Comparison of ENCODE assay signal across 15 cellular contexts in genomic region chr2:86308984-86309695, GRCh38.
"Had no signal": no experiment of that assay in that cellular context is flagged by ENCODE, and none has a peak within 500 bp of the region (broad histone marks: within the 10 kb centered on the region; RNA-seq: fewer than 3 reads in every experiment).

No MANE protein-coding gene starts in this region.

- H3K27me3 ChIP-seq: adrenal gland, colonic mucosa, esophagus squamous epithelium, right lobe of liver, stomach had no signal

- H3K9me3 ChIP-seq: adrenal gland, colonic mucosa, esophagus squamous epithelium, neutrophil, right lobe of liver, spleen, stomach had no signal

- H3K27ac ChIP-seq: adrenal gland, colonic mucosa, neutrophil, parathyroid adenoma, right lobe of liver, spleen, WERI-Rb-1 had no signal

- H3K4me1 ChIP-seq: adrenal gland, colonic mucosa, esophagus squamous epithelium, right lobe of liver, spleen had no signal

- DNase-seq: activated CD4-positive, alpha-beta T cell treated with anti-CD3 and anti-CD28 coated beads, Interleukin-2, amount 50 U/mL, for 48 hours; activated naive CD4-positive, alpha-beta T cell treated with anti-CD3 and anti-CD28 coated beads for 36 hours; activated T-cell treated with anti-CD3 and anti-CD28 coated beads, Interleukin-2, amount 50 U/mL, for 1 hour; central memory CD4-positive, alpha-beta T cell; colonic mucosa; esophagus squamous epithelium; naive thymus-derived CD8-positive, alpha-beta T cell; spleen; stomach; T-helper 17 cell; WERI-Rb-1 had no signal

- H3K4me3 ChIP-seq: adrenal gland, colonic mucosa, esophagus squamous epithelium, right lobe of liver, spleen, stomach had no signal

- ATAC-seq: naive thymus-derived CD8-positive, alpha-beta T cell; right lobe of liver; T-helper 17 cell had no signal

- H3K36me3 ChIP-seq: adrenal gland, colonic mucosa, esophagus squamous epithelium, neutrophil, right lobe of liver, spleen, stomach, WERI-Rb-1 had no signal
